ENCODE assay signal across 19 cellular contexts in the genomic region with DNA sequence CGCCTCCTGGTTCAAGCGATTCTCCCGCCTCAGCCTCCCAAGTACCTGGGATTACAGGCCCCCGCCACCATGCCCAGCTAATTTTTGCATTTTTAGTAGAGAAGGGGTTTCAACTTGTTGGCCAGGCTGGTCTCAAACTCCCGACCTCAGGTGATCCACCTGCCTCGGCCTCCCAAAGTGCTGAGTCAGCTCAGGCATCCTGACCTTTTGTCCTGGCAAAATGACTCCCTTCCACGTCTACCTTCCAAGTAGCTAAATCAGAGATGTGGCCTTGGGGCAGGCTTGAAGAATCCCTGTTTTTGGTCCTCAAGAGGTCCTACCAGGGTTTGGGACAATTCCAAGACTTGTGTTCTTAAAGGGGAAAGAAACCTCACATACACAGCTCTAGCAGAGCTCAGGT. TPM values are rescaled to one million over a fixed set of nuclear protein-coding genes. Genes with fewer than 3 reads are reported as not detected.
DNase-seq lines count a peak whose midpoint lies in the region; ATAC-seq and TF ChIP-seq lines count a peak whose summit lies in the region.
"Had no signal": no experiment of that assay in that cellular context is flagged by ENCODE, and none has a peak within 500 bp of the region (broad histone marks: within the 10 kb centered on the region; RNA-seq: fewer than 3 reads in every experiment).

No MANE protein-coding gene starts in this region.

- WGBS in SK-N-SH (ENCODE audit: low lambda C conversion rate), result 95% methylated on average over 7 of the region's 7 CpGs
- no CpG with 5 or more reads among the region's 7 CpGs for WGBS in trophoblast cell (ENCODE audit: extremely low coverage, insufficient coverage, insufficient read length)

- H4K12ac ChIP-seq in trophoblast cell (ENCODE audit: low read depth, low read length), result no peak overlapping the region

- H3K4me2 ChIP-seq in SK-N-SH (0 out of 2 replicates have a peak overlapping the region, but pooled peaks have one; percentile 6), trophoblast cell (ENCODE audit: low read length) (no peak overlapping the region)
- H3K4me2 ChIP-seq: BLaER1, GM23338 had no signal

- DNase-seq in SK-N-SH, result no peak
- DNase-seq in Panc1 (ENCODE audit: low read depth, low spot score), result no peak
- DNase-seq in chondrocyte (ENCODE audit: low spot score), result no peak
- no peak for DNase-seq in trophoblast cell
- no peak for DNase-seq in left cardiac atrium
- no peak for DNase-seq in stimulated activated naive CD8-positive, alpha-beta T cell treated with anti-CD3 and anti-CD28 coated beads, Interleukin-15, Interleukin-2, amounts not matched to agents 100 U/mL and 50 U/mL, for 24 hours
- DNase-seq in NCI-H748 (lab: John Stamatoyannopoulos, UW; ENCODE audit: unreplicated experiment), result no peak
- DNase-seq: CD4-positive, alpha-beta memory T cell; DMS153; DMS79; GDM1; H7; HFFc6 had no signal

- no peaks in the 10 kb centered on the region for H3K27me3 ChIP-seq in SK-N-SH (ENCODE audit: insufficient read depth)
- H3K27me3 ChIP-seq in Panc1 (ENCODE audit: control insufficient read depth, insufficient read depth, low read length), result no peaks in the 10 kb centered on the region
- H3K27me3 ChIP-seq in trophoblast cell (ENCODE audit: insufficient read depth, low read length), result no peaks in the 10 kb centered on the region
- H3K27me3 ChIP-seq: BLaER1 had no signal

- H3K36me3 Mint-ChIP-seq in chondrocyte (ENCODE audit: low read depth), result peaks cover 2% of the 10 kb centered on the region
- H3K36me3 Mint-ChIP-seq: CD14-positive monocyte had no signal

- no peak overlapping the region for H3K14ac ChIP-seq in trophoblast cell (ENCODE audit: low read length)

- no peaks in the 10 kb centered on the region for H3K79me1 ChIP-seq in trophoblast cell (ENCODE audit: low read length)

- no peak overlapping the region for H2BK120ac ChIP-seq in trophoblast cell (ENCODE audit: insufficient read depth, low read length, poor library complexity)

- H3K4me3 ChIP-seq in SK-N-SH (ENCODE audit: low read depth in 2 of 2, low read length in 1 of 2) (no peak overlapping the region), Panc1 (ENCODE audit: low read depth in 2 of 2, low read length in 2 of 2) (no peak overlapping the region), trophoblast cell (ENCODE audit: low read depth, low read length) (no peak overlapping the region)
- H3K4me3 ChIP-seq: BLaER1, GM23338 had no signal

- H3K4me1 Mint-ChIP-seq in chondrocyte (ENCODE audit: low read depth), result peaks cover 75% of the 10 kb centered on the region

- POLR2A ChIA-PET in SK-N-SH (lab: Yijun Ruan, JAX) (no interaction called here), Panc1 (lab: Charles Lee) (interaction anchor here (0.5 kb wide), 1 partner anchor 91 kb away, joined by 7 read pairs; no protein-coding TSS in a partner anchor)

- CTCF ChIA-PET in SK-N-SH (lab: Yijun Ruan, JAX), result interaction anchor here (0.8 to 11.3 kb wide), 8 partner anchors 17 to 165 kb away, joined by 3 to 231 read pairs (median 16); no protein-coding TSS in a partner anchor
- CTCF ChIA-PET in Panc1 (lab: Charles Lee), result no interaction called here

- no peak overlapping the region for H3K27ac ChIP-seq in SK-N-SH (ENCODE audit: low read depth in 2 of 2, low read length in 1 of 2)
- H3K27ac ChIP-seq in Panc1 (ENCODE audit: low read length), result peak overlapping the region; percentile 86
- H3K27ac ChIP-seq in trophoblast cell (ENCODE audit: low read depth, low read length), result no peak overlapping the region
- H3K27ac ChIP-seq: 22Rv1, BLaER1 had no signal

- no peak overlapping the region for H4K8ac ChIP-seq in trophoblast cell (ENCODE audit: low read depth, low read length)

- peak overlapping the region; percentile 60 for H3K4ac ChIP-seq in trophoblast cell (ENCODE audit: low read depth, low read length)

- no peak overlapping the region for H4K91ac ChIP-seq in trophoblast cell (ENCODE audit: low read depth, low read length)

- intact Hi-C loops in Panc1 (cut with micrococcal nuclease; ENCODE audit: unreplicated experiment) (no loop called here), left cardiac atrium (cut with DNase I) (no loop called here)

- H2BK12ac ChIP-seq in trophoblast cell (ENCODE audit: low read length), result no peak overlapping the region

- H3K79me2 ChIP-seq in SK-N-SH (ENCODE audit: insufficient read depth) (peaks cover 100% of the 10 kb centered on the region), trophoblast cell (ENCODE audit: control insufficient read depth, insufficient read depth, low read length, poor library complexity) (peaks cover 12% of the 10 kb centered on the region)

- no peaks in the 10 kb centered on the region for H3K27me3 Mint-ChIP-seq in chondrocyte (ENCODE audit: low read depth)
- H3K27me3 Mint-ChIP-seq: CD4-positive, alpha-beta memory T cell had no signal

- no peaks in the 10 kb centered on the region for H3K9me2 ChIP-seq in SK-N-SH

- H3K4me1 ChIP-seq in SK-N-SH (ENCODE audit: control insufficient read depth in 1 of 2, insufficient read depth in 2 of 2, low read depth in 1 of 2, low read length in 1 of 2) (peaks cover 21 to 24% of the 10 kb centered on the region in 2 experiments; a peak in 3 of 4 replicates), Panc1 (ENCODE audit: control insufficient read depth, insufficient read depth, low read length) (peaks cover 92% of the 10 kb centered on the region), trophoblast cell (ENCODE audit: control insufficient read depth in 1 of 2, insufficient read depth in 2 of 2, low read length in 2 of 2) (peaks cover 12 to 19% of the 10 kb centered on the region in 2 experiments)

- no peak overlapping the region for H3K18ac ChIP-seq in trophoblast cell (ENCODE audit: low read length)

- in situ Hi-C loops in Panc1 (cut with HindIII; ENCODE audit: low pct_unique_long_range_greater_than_20kb, low sequenced_read_pairs), result no loop called here

- peaks cover 33% of the 10 kb centered on the region for H3F3A ChIP-seq in SK-N-SH (replicated peaks; ENCODE audit: insufficient read depth)

- H2AK5ac ChIP-seq in trophoblast cell (ENCODE audit: low read length), result no peak overlapping the region

- peak overlapping the region; percentile 32 for H3K27ac Mint-ChIP-seq in chondrocyte (ENCODE audit: unreplicated experiment)
- H3K27ac Mint-ChIP-seq: CD14-positive monocyte, GM23338, HFFc6 had no signal

- H2AFZ ChIP-seq in SK-N-SH (ENCODE audit: low read depth) (no peak overlapping the region), trophoblast cell (ENCODE audit: insufficient read depth, low read length, poor library complexity) (no peak overlapping the region)
- H2AFZ ChIP-seq: GM23338 had no signal

- H2BK5ac ChIP-seq in trophoblast cell (ENCODE audit: low read depth, low read length, poor library complexity), result no peak overlapping the region

- TF ChIP-seq EP300 in SK-N-SH (IDR thresholded peaks at IDR 0.05; ENCODE audit: borderline replicate concordance in 1 of 2, low read depth in 1 of 2, low read length in 1 of 2), result no peak

- no peaks in the 10 kb centered on the region for H3K9me3 Mint-ChIP-seq in chondrocyte (ENCODE audit: low read depth)
- H3K9me3 Mint-ChIP-seq: GM23338, HFFc6 had no signal

- no peak for TF ChIP-seq RAD21 in SK-N-SH (IDR thresholded peaks at IDR 0.05; ENCODE audit: low read length)

- no peak for ATAC-seq in SK-N-SH treated with all-trans-retinoic acid at 6 μM for 48 hours
- ATAC-seq in Panc1, result no peak
- ATAC-seq in left cardiac atrium, result no peak
- ATAC-seq in stimulated activated naive CD8-positive, alpha-beta T cell treated with anti-CD3 and anti-CD28 coated beads, Interleukin-15, Interleukin-2, amounts not matched to agents 100 U/mL and 50 U/mL, for 24 hours, result no peak
- ATAC-seq: GM23338, HCT116 had no signal

- no peak overlapping the region for H3K23ac ChIP-seq in trophoblast cell (ENCODE audit: low read length)

- peaks cover 100% of the 10 kb centered on the region for H4K20me1 ChIP-seq in SK-N-SH (ENCODE audit: insufficient read depth)

- no TSS peak for BruUV-seq in Panc1 (replicated peaks; lab: Mats Ljungman, UMichigan)

- H3K9me3 ChIP-seq in SK-N-SH (no peaks in the 10 kb centered on the region), Panc1 (ENCODE audit: control insufficient read depth, insufficient read depth, low read depth, low read length) (no peaks in the 10 kb centered on the region), trophoblast cell (ENCODE audit: insufficient read depth, low read depth, low read length) (peaks cover 2% of the 10 kb centered on the region)

- H3K9ac ChIP-seq in SK-N-SH, result no peak overlapping the region
- no peak overlapping the region for H3K9ac ChIP-seq in trophoblast cell (ENCODE audit: low read length)
- H3K9ac ChIP-seq: BLaER1 had no signal

- H3K36me3 ChIP-seq in SK-N-SH (replicated peaks in 1 of 2; ENCODE audit: control insufficient read depth in 1 of 2, insufficient read depth in 2 of 2, low read length in 1 of 2), result peaks cover 0 to 34% of the 10 kb centered on the region in 2 experiments
- H3K36me3 ChIP-seq in Panc1 (ENCODE audit: control insufficient read depth, insufficient read depth, low read length), result no peaks in the 10 kb centered on the region; the same call in 1 of the 2 replicates
- H3K36me3 ChIP-seq in trophoblast cell (ENCODE audit: control insufficient read depth in 1 of 2, insufficient read depth in 2 of 2, low read length in 2 of 2), result peaks cover 0 to 5% of the 10 kb centered on the region in 2 experiments
- H3K36me3 ChIP-seq: BLaER1 had no signal

- H3K4me3 Mint-ChIP-seq in chondrocyte (ENCODE audit: unreplicated experiment), result no peak overlapping the region
- H3K4me3 Mint-ChIP-seq: CD14-positive monocyte; CD4-positive, alpha-beta memory T cell; GM23338; HFFc6 had no signal

- no peak for TF ChIP-seq CTCF in SK-N-SH (IDR thresholded peaks at IDR 0.05)
- TF ChIP-seq CTCF in Panc1 (IDR thresholded peaks at IDR 0.05), result no peak
- no peak for TF ChIP-seq CTCF in chondrocyte (IDR thresholded peaks at IDR 0.05)

TF ChIP-seq in SK-N-SH treated with all-trans-retinoic acid at 6 μM for 48 hours, 23 proteins besides CTCF, POLR2A, EP300 and RAD21 (continues in another document):
- TF ChIP-seq PPARA (CRISPR knock-in tag; IDR thresholded peaks at IDR 0.05; ENCODE audit: borderline replicate concordance), result no peak
- TF ChIP-seq ZFP30 (CRISPR knock-in tag; IDR thresholded peaks at IDR 0.05), result no peak

RNA-seq across cellular contexts. Expression of a gene that starts 12.8 kb away (rescaled TPM):
- polyA plus RNA-seq in SK-N-SH (2012; rRNA removed), result 40.6 and 67.9 TPM in 2 replicates
- polyA plus RNA-seq in SK-N-SH (2012; cell fraction: cytosol; rRNA removed), result 48.9 and 59.9 TPM in 2 replicates
- polyA plus RNA-seq in SK-N-SH (2012; cell fraction: nucleus; rRNA removed), result 89.8 and 105 TPM in 2 replicates
- total RNA-seq in Panc1 (2021; ENCODE audit: unreplicated experiment) (94.7 TPM), chondrocyte (107 to 119 TPM (median 118 TPM) in 3 replicates), left cardiac atrium (10 to 100 TPM; 19.6 to 33.3 TPM)
- 90.7 TPM for polyA plus RNA-seq in Panc1 (2012; ENCODE audit: insufficient read length)
- 14.8 and 15.5 TPM in 2 replicates for polyA plus RNA-seq in trophoblast cell (2013)
- polyA plus RNA-seq: CD14-positive monocyte had no signal
